1 cellular context compared by ENCODE assay signal in the genomic region with DNA sequence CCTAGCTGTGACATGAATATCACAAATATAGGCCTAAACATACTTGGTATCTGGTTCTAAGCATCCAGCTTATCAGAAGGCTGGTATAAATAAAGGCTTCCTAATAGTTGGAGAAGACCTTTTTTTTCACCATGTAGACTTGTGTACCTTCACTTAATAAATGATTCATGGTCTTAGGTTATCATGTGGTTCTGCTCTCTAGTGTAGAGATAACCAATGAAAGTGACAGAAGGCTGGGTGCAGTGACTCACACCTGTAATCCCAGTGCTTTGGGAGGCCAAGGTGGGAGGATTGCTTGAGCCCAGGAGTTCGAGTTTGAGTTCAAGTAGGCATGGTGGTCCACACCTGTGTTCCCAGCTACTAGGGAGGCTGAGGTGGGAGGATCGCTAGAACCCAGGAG.
TF ChIP-seq lines count a peak whose summit lies in the region.

No MANE protein-coding gene starts in this region.

TF ChIP-seq in K562, 482 proteins besides CTCF, POLR2A, EP300 and RAD21:
- no peak for TF ChIP-seq ZNF232 (CRISPR knock-in tag; IDR thresholded peaks at IDR 0.05)
- TF ChIP-seq, protein P1, sequence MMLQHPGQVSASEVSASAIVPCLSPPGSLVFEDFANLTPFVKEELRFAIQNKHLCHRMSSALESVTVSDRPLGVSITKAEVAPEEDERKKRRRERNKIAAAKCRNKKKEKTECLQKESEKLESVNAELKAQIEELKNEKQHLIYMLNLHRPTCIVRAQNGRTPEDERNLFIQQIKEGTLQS (IDR thresholded peaks at IDR 0.05) = peak; percentile 14; the same call in 1 of the 2 replicates
- TF ChIP-seq, protein P1 (CRISPR knock-in tag; conservative IDR thresholded peaks at IDR 0.05) = no peak
- TF ChIP-seq FOSL1 (tag; conservative IDR thresholded peaks at IDR 0.05) = 0 out of 2 replicates have a peak, but pooled peaks have one; percentile 34
